ENCODE assay signal across 33 cellular contexts in genomic region chr1:64885648-64886047, GRCh38.
"Had no signal": no experiment of that assay in that cellular context is flagged by ENCODE, and none has a peak within 500 bp of the region (broad histone marks: within the 10 kb centered on the region; RNA-seq: fewer than 3 reads in every experiment).

No MANE protein-coding gene starts in this region.

- ATAC-seq: activated CD4-positive, alpha-beta T cell treated with anti-CD3 and anti-CD28 coated beads for 36 hours; activated CD8-positive, alpha-beta memory T cell treated with anti-CD3 and anti-CD28 coated beads, Interleukin-2, amount 10 ng/mL, durations not matched to agents 7 days and 5 days; activated CD8-positive, alpha-beta T cell treated with anti-CD3 and anti-CD28 coated beads, Interleukin-2, amount 10 ng/mL, durations not matched to agents 7 days and 5 days had no signal

- H3K36me3 ChIP-seq: cardiac muscle cell had no signal

- H3K9me3 Mint-ChIP-seq: activated B cell treated with CpG ODN at 0.5 μM for 24 hours; activated CD4-positive, alpha-beta memory T cell treated with anti-CD3 and anti-CD28 coated beads, Interleukin-2, amount 10 ng/mL, durations not matched to agents 7 days and 5 days; activated CD4-positive, alpha-beta T cell treated with anti-CD3 and anti-CD28 coated beads, Interleukin-2, amount 10 ng/mL, durations not matched to agents 7 days and 5 days; activated naive CD4-positive, alpha-beta T cell treated with anti-CD3 and anti-CD28 coated beads, Interleukin-2, amount 10 ng/mL, durations not matched to agents 7 days and 5 days; activated naive CD4-positive, alpha-beta T cell treated with anti-CD3 and anti-CD28 coated beads, Interleukin-2, amount 50 U/mL, for 24 hours; activated naive CD8-positive, alpha-beta T cell treated with anti-CD3 and anti-CD28 coated beads for 36 hours; activated T-cell treated with anti-CD3 and anti-CD28 coated beads, Interleukin-2, amount 50 U/mL, for 24 hours; activated T-helper 2 cell treated with anti-CD3 and anti-CD28 coated beads, Interferon-gamma antibody, Interleukin-2, Interleukin-4, amounts not matched to agents 10 μg/mL and 5 μg/mL and 100 μg/mL, durations not matched to agents 14 hours and 24 hours and 36 hours; brain; central memory CD8-positive, alpha-beta T cell; T-helper 1 cell treated with Interleukin-12 subunit alpha and Interleukin-12 subunit beta and Interleukin-4 antibody, amounts not matched to agents 30 μg/mL and 1 μg/mL, for 36 hours had no signal

- H3K9me3 ChIP-seq: ascending aorta had no signal

- FAIRE-seq: bronchial epithelial cell, TTC549 had no signal

- H3K4me3 ChIP-seq: ascending aorta, cardiac muscle cell had no signal

- H3K27ac Mint-ChIP-seq: activated B cell treated with CpG ODN at 0.5 μM for 24 hours; activated CD4-positive, alpha-beta memory T cell treated with anti-CD3 and anti-CD28 coated beads, Interleukin-2, amount 10 ng/mL, durations not matched to agents 7 days and 5 days; activated CD4-positive, alpha-beta T cell treated with anti-CD3 and anti-CD28 coated beads for 36 hours; activated CD4-positive, alpha-beta T cell treated with anti-CD3 and anti-CD28 coated beads, Interleukin-2, amount 10 ng/mL, durations not matched to agents 7 days and 5 days; activated CD8-positive, alpha-beta memory T cell treated with anti-CD3 and anti-CD28 coated beads, Interleukin-2, amount 10 ng/mL, durations not matched to agents 7 days and 5 days; activated CD8-positive, alpha-beta T cell treated with anti-CD3 and anti-CD28 coated beads, Interleukin-2, amount 10 ng/mL, durations not matched to agents 7 days and 5 days; activated naive CD4-positive, alpha-beta T cell treated with anti-CD3 and anti-CD28 coated beads, Interleukin-2, amount 10 ng/mL, durations not matched to agents 7 days and 5 days; activated naive CD4-positive, alpha-beta T cell treated with anti-CD3 and anti-CD28 coated beads, Interleukin-2, amount 50 U/mL, for 24 hours; activated naive CD8-positive, alpha-beta T cell treated with anti-CD3 and anti-CD28 coated beads for 36 hours; activated T-cell treated with anti-CD3 and anti-CD28 coated beads, Interleukin-2, amount 50 U/mL, for 24 hours; activated T-helper 2 cell treated with anti-CD3 and anti-CD28 coated beads, Interferon-gamma antibody, Interleukin-2, Interleukin-4, amounts not matched to agents 10 μg/mL and 5 μg/mL and 100 μg/mL, durations not matched to agents 14 hours and 24 hours and 36 hours; brain; T-helper 1 cell treated with Interleukin-12 subunit alpha and Interleukin-12 subunit beta and Interleukin-4 antibody, amounts not matched to agents 30 μg/mL and 1 μg/mL, for 36 hours had no signal

- H3K27me3 ChIP-seq: ascending aorta, cardiac muscle cell had no signal

- DNase-seq: activated B cell treated with CpG ODN at 0.5 μM for 24 hours; activated CD4-positive, alpha-beta memory T cell treated with anti-CD3 and anti-CD28 coated beads, Interleukin-2, amount 10 ng/mL, durations not matched to agents 7 days and 5 days; activated CD4-positive, alpha-beta T cell treated with anti-CD3 and anti-CD28 coated beads for 1 hour; activated CD4-positive, alpha-beta T cell treated with anti-CD3 and anti-CD28 coated beads for 36 hours; activated CD4-positive, alpha-beta T cell treated with anti-CD3 and anti-CD28 coated beads for 48 hours; activated CD4-positive, alpha-beta T cell treated with anti-CD3 and anti-CD28 coated beads, Interleukin-2, amount 10 ng/mL, durations not matched to agents 7 days and 5 days; activated CD4-positive, alpha-beta T cell treated with anti-CD3 and anti-CD28 coated beads, Interleukin-2, amount 50 U/mL, for 48 hours; activated CD8-positive, alpha-beta memory T cell treated with anti-CD3 and anti-CD28 coated beads for 24 hours; activated CD8-positive, alpha-beta memory T cell treated with anti-CD3 and anti-CD28 coated beads, Interleukin-2, amount 10 ng/mL, durations not matched to agents 7 days and 5 days; activated CD8-positive, alpha-beta memory T cell treated with anti-CD3 and anti-CD28 coated beads, Interleukin-2, amount 50 U/mL, for 48 hours; activated CD8-positive, alpha-beta T cell treated with anti-CD3 and anti-CD28 coated beads, Interleukin-2, amount 10 ng/mL, durations not matched to agents 7 days and 5 days; activated effector memory CD4-positive, alpha-beta T cell treated with Interleukin-2 at 50 U/mL for 16 hours; activated gamma-delta T cell; activated naive CD4-positive, alpha-beta T cell treated with anti-CD3 and anti-CD28 coated beads, Interleukin-2, amount 10 ng/mL, durations not matched to agents 7 days and 5 days; activated naive CD4-positive, alpha-beta T cell treated with Interleukin-2 at 50 U/mL for 16 hours; activated naive CD8-positive, alpha-beta T cell treated with anti-CD3 and anti-CD28 coated beads for 36 hours; activated T-cell treated with anti-CD3 and anti-CD28 coated beads, Interleukin-2, amount 50 U/mL, for 24 hours; activated T-cell treated with anti-CD3 and anti-CD28 coated beads, Interleukin-2, amount 50 U/mL, for 48 hours; amygdala; anterior cingulate cortex; caudate nucleus; cerebellar nuclear complex; T-helper 1 cell had no signal

- H3K27me3 Mint-ChIP-seq: activated B cell treated with CpG ODN at 0.5 μM for 24 hours; activated CD4-positive, alpha-beta memory T cell treated with anti-CD3 and anti-CD28 coated beads, Interleukin-2, amount 10 ng/mL, durations not matched to agents 7 days and 5 days; activated CD4-positive, alpha-beta T cell treated with anti-CD3 and anti-CD28 coated beads for 36 hours; activated CD4-positive, alpha-beta T cell treated with anti-CD3 and anti-CD28 coated beads, Interleukin-2, amount 10 ng/mL, durations not matched to agents 7 days and 5 days; activated CD8-positive, alpha-beta memory T cell treated with anti-CD3 and anti-CD28 coated beads, Interleukin-2, amount 10 ng/mL, durations not matched to agents 7 days and 5 days; activated naive CD4-positive, alpha-beta T cell treated with anti-CD3 and anti-CD28 coated beads, Interleukin-2, amount 10 ng/mL, durations not matched to agents 7 days and 5 days; activated naive CD4-positive, alpha-beta T cell treated with anti-CD3 and anti-CD28 coated beads, Interleukin-2, amount 50 U/mL, for 24 hours; activated naive CD8-positive, alpha-beta T cell treated with anti-CD3 and anti-CD28 coated beads for 36 hours; activated T-cell treated with anti-CD3 and anti-CD28 coated beads, Interleukin-2, amount 50 U/mL, for 24 hours; brain; central memory CD8-positive, alpha-beta T cell had no signal

- H3K27ac ChIP-seq: ascending aorta, cardiac muscle cell, VCaP had no signal

- H3K4me3 Mint-ChIP-seq: activated B cell treated with CpG ODN at 0.5 μM for 24 hours; activated CD4-positive, alpha-beta memory T cell treated with anti-CD3 and anti-CD28 coated beads, Interleukin-2, amount 10 ng/mL, durations not matched to agents 7 days and 5 days; activated CD4-positive, alpha-beta T cell treated with anti-CD3 and anti-CD28 coated beads for 36 hours; activated CD4-positive, alpha-beta T cell treated with anti-CD3 and anti-CD28 coated beads, Interleukin-2, amount 10 ng/mL, durations not matched to agents 7 days and 5 days; activated CD8-positive, alpha-beta memory T cell treated with anti-CD3 and anti-CD28 coated beads, Interleukin-2, amount 10 ng/mL, durations not matched to agents 7 days and 5 days; activated CD8-positive, alpha-beta T cell treated with anti-CD3 and anti-CD28 coated beads, Interleukin-2, amount 10 ng/mL, durations not matched to agents 7 days and 5 days; activated naive CD4-positive, alpha-beta T cell treated with anti-CD3 and anti-CD28 coated beads, Interleukin-2, amount 10 ng/mL, durations not matched to agents 7 days and 5 days; activated naive CD4-positive, alpha-beta T cell treated with anti-CD3 and anti-CD28 coated beads, Interleukin-2, amount 50 U/mL, for 24 hours; activated naive CD8-positive, alpha-beta T cell treated with anti-CD3 and anti-CD28 coated beads for 36 hours; activated T-cell treated with anti-CD3 and anti-CD28 coated beads, Interleukin-2, amount 50 U/mL, for 24 hours; brain; central memory CD8-positive, alpha-beta T cell; T-helper 1 cell treated with Interleukin-12 subunit alpha and Interleukin-12 subunit beta and Interleukin-4 antibody, amounts not matched to agents 30 μg/mL and 1 μg/mL, for 36 hours had no signal
